Comparison of ENCODE assay signal across 1 cellular context in the genomic region with DNA sequence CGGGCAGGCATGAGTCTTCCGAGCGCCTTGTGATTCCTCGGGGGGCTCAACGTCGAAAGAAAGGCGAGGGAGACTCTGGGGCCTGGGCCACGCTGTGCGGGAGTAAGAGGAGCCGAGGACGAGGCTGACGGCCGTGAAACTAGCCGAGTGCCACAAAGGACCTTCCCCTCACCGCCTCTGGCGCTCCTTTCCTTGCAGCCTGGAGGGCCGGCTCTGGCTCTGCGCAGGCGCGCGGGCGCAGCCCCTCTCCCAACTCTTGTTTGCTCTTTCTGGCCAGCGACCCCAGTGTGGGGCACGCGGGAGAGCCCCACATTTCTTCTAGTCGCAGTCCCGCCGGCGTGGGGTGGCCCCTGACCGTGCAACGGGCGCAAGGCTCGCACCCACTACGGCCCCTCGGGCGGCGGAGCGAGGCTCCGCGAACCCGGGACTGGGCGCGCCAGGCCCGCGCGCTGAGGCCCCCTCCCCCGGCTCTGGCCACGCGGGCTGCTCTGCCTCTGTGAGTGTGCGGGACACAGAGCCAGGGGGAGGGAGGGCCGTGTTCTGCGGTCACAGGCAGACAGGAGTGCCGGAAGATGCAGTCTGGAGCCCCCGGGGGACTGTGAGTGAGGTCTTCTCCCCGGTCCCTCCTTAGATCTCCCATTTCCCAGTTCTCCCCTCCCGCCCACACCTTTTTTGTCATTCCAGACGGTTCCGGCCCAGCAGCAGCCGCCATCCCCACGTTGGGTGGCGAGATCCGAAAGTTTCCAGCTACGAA.
A peak's percentile ranks its signal among the peaks of the same experiment; 100 is the strongest.
TF ChIP-seq lines count a peak whose summit lies in the region.

No MANE protein-coding gene starts in this region.

TF ChIP-seq in HEK293, 187 proteins besides CTCF, POLR2A, EP300 and RAD21 (continued from another document):
- TF ChIP-seq ZBTB8A (tag by site-specific recombination; IDR thresholded peaks at IDR 0.05) (peak; percentile 74; the same call in 1 of the 2 replicates), REST (tag by site-specific recombination; IDR thresholded peaks at IDR 0.05) (peak; percentile 41; the same call in 1 of the 2 replicates), ZNF112 (tag by site-specific recombination; IDR thresholded peaks at IDR 0.05) (no peak), ZNF37A (tag by site-specific recombination; IDR thresholded peaks at IDR 0.05) (0 out of 2 replicates have a peak, but pooled peaks have one; percentile 27), KLF1 (tag by site-specific recombination; IDR thresholded peaks at IDR 0.05) (no peak; the same call in 1 of the 2 replicates), YY2 (tag by site-specific recombination; IDR thresholded peaks at IDR 0.05) (peak; percentile 70; the same call in 1 of the 2 replicates), IKZF3 (tag by site-specific recombination; IDR thresholded peaks at IDR 0.05) (no peak), ZNF707 (tag by site-specific recombination; IDR thresholded peaks at IDR 0.05) (peak; percentile 49; the same call in 1 of the 2 replicates), ZBTB20 (tag by site-specific recombination; IDR thresholded peaks at IDR 0.05) (peak; percentile 56; the same call in 1 of the 2 replicates), ZNF138 (tag by site-specific recombination; IDR thresholded peaks at IDR 0.05; ENCODE audit: borderline replicate concordance) (0 out of 2 replicates have a peak, but pooled peaks have one; percentile 14), YY1 (tag by site-specific recombination; IDR thresholded peaks at IDR 0.05) (peak; percentile 56; the same call in 1 of the 2 replicates), FEZF1 (tag by site-specific recombination; IDR thresholded peaks at IDR 0.05) (no peak), OSR2 (tag by site-specific recombination; IDR thresholded peaks at IDR 0.05) (no peak), KLF10 (tag by site-specific recombination; IDR thresholded peaks at IDR 0.05) (no peak), TCF7L2 (IDR thresholded peaks at IDR 0.05; ENCODE audit: borderline replicate concordance, low read depth, low read length) (0 out of 2 replicates have a peak, but pooled peaks have one; percentile 11)
- TF ChIP-seq, protein P1, sequence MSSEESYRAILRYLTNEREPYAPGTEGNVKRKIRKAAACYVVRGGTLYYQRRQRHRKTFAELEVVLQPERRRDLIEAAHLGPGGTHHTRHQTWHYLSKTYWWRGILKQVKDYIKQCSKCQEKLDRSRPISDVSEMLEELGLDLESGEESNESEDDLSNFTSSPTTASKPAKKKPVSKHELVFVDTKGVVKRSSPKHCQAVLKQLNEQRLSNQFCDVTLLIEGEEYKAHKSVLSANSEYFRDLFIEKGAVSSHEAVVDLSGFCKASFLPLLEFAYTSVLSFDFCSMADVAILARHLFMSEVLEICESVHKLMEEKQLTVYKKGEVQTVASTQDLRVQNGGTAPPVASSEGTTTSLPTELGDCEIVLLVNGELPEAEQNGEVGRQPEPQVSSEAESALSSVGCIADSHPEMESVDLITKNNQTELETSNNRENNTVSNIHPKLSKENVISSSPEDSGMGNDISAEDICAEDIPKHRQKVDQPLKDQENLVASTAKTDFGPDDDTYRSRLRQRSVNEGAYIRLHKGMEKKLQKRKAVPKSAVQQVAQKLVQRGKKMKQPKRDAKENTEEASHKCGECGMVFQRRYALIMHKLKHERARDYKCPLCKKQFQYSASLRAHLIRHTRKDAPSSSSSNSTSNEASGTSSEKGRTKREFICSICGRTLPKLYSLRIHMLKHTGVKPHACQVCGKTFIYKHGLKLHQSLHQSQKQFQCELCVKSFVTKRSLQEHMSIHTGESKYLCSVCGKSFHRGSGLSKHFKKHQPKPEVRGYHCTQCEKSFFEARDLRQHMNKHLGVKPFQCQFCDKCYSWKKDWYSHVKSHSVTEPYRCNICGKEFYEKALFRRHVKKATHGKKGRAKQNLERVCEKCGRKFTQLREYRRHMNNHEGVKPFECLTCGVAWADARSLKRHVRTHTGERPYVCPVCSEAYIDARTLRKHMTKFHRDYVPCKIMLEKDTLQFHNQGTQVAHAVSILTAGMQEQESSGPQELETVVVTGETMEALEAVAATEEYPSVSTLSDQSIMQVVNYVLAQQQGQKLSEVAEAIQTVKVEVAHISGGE (tag by site-specific recombination; conservative IDR thresholded peaks at IDR 0.05; ENCODE audit: low read depth), result no peak
- TF ChIP-seq, protein P2, sequence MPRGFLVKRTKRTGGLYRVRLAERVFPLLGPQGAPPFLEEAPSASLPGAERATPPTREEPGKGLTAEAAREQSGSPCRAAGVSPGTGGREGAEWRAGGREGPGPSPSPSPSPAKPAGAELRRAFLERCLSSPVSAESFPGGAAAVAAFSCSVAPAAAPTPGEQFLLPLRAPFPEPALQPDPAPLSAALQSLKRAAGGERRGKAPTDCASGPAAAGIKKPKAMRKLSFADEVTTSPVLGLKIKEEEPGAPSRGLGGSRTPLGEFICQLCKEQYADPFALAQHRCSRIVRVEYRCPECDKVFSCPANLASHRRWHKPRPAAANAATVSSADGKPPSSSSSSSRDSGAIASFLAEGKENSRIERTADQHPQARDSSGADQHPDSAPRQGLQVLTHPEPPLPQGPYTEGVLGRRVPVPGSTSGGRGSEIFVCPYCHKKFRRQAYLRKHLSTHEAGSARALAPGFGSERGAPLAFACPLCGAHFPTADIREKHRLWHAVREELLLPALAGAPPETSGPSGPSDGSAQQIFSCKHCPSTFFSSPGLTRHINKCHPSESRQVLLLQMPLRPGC (tag by site-specific recombination; IDR thresholded peaks at IDR 0.05), result no peak; the same call in 1 of the 2 replicates
- TF ChIP-seq, protein P3, sequence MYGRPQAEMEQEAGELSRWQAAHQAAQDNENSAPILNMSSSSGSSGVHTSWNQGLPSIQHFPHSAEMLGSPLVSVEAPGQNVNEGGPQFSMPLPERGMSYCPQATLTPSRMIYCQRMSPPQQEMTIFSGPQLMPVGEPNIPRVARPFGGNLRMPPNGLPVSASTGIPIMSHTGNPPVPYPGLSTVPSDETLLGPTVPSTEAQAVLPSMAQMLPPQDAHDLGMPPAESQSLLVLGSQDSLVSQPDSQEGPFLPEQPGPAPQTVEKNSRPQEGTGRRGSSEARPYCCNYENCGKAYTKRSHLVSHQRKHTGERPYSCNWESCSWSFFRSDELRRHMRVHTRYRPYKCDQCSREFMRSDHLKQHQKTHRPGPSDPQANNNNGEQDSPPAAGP (tag by site-specific recombination; IDR thresholded peaks at IDR 0.05), result no peak
- TF ChIP-seq, protein P4, sequence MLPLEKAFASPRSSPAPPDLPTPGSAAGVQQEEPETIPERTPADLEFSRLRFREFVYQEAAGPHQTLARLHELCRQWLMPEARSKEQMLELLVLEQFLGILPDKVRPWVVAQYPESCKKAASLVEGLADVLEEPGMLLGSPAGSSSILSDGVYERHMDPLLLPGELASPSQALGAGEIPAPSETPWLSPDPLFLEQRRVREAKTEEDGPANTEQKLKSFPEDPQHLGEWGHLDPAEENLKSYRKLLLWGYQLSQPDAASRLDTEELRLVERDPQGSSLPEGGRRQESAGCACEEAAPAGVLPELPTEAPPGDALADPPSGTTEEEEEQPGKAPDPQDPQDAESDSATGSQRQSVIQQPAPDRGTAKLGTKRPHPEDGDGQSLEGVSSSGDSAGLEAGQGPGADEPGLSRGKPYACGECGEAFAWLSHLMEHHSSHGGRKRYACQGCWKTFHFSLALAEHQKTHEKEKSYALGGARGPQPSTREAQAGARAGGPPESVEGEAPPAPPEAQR (tag by site-specific recombination; IDR thresholded peaks at IDR 0.05), result 0 out of 2 replicates have a peak, but pooled peaks have one; percentile 41
- TF ChIP-seq, protein P5, sequence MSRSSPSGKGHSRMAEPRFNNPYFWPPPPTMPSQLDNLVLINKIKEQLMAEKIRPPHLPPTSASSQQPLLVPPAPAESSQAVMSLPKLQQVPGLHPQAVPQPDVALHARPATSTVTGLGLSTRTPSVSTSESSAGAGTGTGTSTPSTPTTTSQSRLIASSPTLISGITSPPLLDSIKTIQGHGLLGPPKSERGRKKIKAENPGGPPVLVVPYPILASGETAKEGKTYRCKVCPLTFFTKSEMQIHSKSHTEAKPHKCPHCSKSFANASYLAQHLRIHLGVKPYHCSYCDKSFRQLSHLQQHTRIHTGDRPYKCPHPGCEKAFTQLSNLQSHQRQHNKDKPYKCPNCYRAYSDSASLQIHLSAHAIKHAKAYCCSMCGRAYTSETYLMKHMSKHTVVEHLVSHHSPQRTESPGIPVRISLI (tag by site-specific recombination; IDR thresholded peaks at IDR 0.05), result peak; percentile 96; the same call in 1 of the 2 replicates
